17 cellular contexts compared by ENCODE assay signal in genomic region chr13:40480915-40481525, GRCh38.
DNase-seq lines count a peak whose midpoint lies in the region; ATAC-seq and TF ChIP-seq lines count a peak whose summit lies in the region.
"Had no signal": no experiment of that assay in that cellular context is flagged by ENCODE, and none has a peak within 500 bp of the region (broad histone marks: within the 10 kb centered on the region; RNA-seq: fewer than 3 reads in every experiment).

No MANE protein-coding gene starts in this region.

- ATAC-seq in CD4-positive, alpha-beta T cell (ENCODE audit: poor library complexity), result no peak
- no peak for ATAC-seq in activated naive CD8-positive, alpha-beta T cell treated with anti-CD3 and anti-CD28 coated beads, Interleukin-2, amount 50 U/mL, for 24 hours
- no peak for ATAC-seq in HG03159 (IDR thresholded peaks at IDR 0.05; ENCODE audit: unreplicated experiment)

- no peaks in the 10 kb centered on the region for H3K36me3 ChIP-seq in HAP-1 (replicated peaks)
- H3K36me3 ChIP-seq: esophagus muscularis mucosa, pancreas had no signal

- POLR2A ChIA-PET in CD4-positive, alpha-beta T cell (lab: Charles Lee), result interaction anchor here (0.6 to 1.5 kb wide), 4 partner anchors 10 to 529 kb away, joined by 3 to 8 read pairs (median 3); no protein-coding TSS in a partner anchor

- no peaks in the 10 kb centered on the region for H3K9me3 ChIP-seq in CD4-positive, alpha-beta T cell (ENCODE audit: control insufficient read depth, low read length)
- no peaks in the 10 kb centered on the region for H3K9me3 ChIP-seq in HAP-1
- H3K9me3 ChIP-seq: esophagus muscularis mucosa, pancreas had no signal

- H3K4me1 Mint-ChIP-seq in CD4-positive, alpha-beta T cell (ENCODE audit: low read depth), result peaks cover 77% of the 10 kb centered on the region
- peaks cover 67% of the 10 kb centered on the region for H3K4me1 Mint-ChIP-seq in activated naive CD8-positive, alpha-beta T cell treated with anti-CD3 and anti-CD28 coated beads, Interleukin-2, amount 50 U/mL, for 24 hours
- H3K4me1 Mint-ChIP-seq in neural crest cell, result peaks cover 68% of the 10 kb centered on the region

- in situ Hi-C loops in GM13976 (cut with MboI; ENCODE audit: low sequenced_read_pairs, unreplicated experiment) (no loop called here), HAP-1 (cut with MboI; ENCODE audit: low sequenced_read_pairs) (no loop called here)

- H3K27ac ChIP-seq in CD4-positive, alpha-beta T cell (ENCODE audit: low read depth, low read length), result no peak overlapping the region
- H3K27ac ChIP-seq: esophagus muscularis mucosa had no signal

- no peaks in the 10 kb centered on the region for H3K9me3 Mint-ChIP-seq in CD4-positive, alpha-beta T cell
- peaks cover 10% of the 10 kb centered on the region for H3K9me3 Mint-ChIP-seq in activated naive CD8-positive, alpha-beta T cell treated with anti-CD3 and anti-CD28 coated beads, Interleukin-2, amount 50 U/mL, for 24 hours
- no peaks in the 10 kb centered on the region for H3K9me3 Mint-ChIP-seq in neural crest cell
- H3K9me3 Mint-ChIP-seq: brain had no signal

- H3K4me1 ChIP-seq in HAP-1, result no peaks in the 10 kb centered on the region

- no peaks in the 10 kb centered on the region for H3K27me3 Mint-ChIP-seq in CD4-positive, alpha-beta T cell
- H3K27me3 Mint-ChIP-seq in activated naive CD8-positive, alpha-beta T cell treated with anti-CD3 and anti-CD28 coated beads, Interleukin-2, amount 50 U/mL, for 24 hours, result no peaks in the 10 kb centered on the region
- no peaks in the 10 kb centered on the region for H3K27me3 Mint-ChIP-seq in neural crest cell (ENCODE audit: low read depth)

- no peaks in the 10 kb centered on the region for H3K27me3 ChIP-seq in CD4-positive, alpha-beta T cell (ENCODE audit: control insufficient read depth, insufficient read depth, low read length)
- no peaks in the 10 kb centered on the region for H3K27me3 ChIP-seq in HAP-1 (ENCODE audit: low read depth)
- H3K27me3 ChIP-seq: esophagus muscularis mucosa, pancreas had no signal

- H3K4me3 ChIP-seq in HAP-1, result no peak overlapping the region
- H3K4me3 ChIP-seq: esophagus muscularis mucosa, pancreas had no signal

- CTCF ChIA-PET in CD4-positive, alpha-beta T cell (lab: Charles Lee), result no interaction called here

- intact Hi-C loops in CD4-positive, alpha-beta T cell (cut with DNase I, micrococcal nuclease), result loop anchor here in 1 of 2 experiments (5.0 kb wide), 1 partner anchor 49 kb away; no protein-coding TSS in a partner anchor

- H3K27ac Mint-ChIP-seq in CD4-positive, alpha-beta T cell, result peak overlapping the region; percentile 94
- peak overlapping the region; percentile 61 for H3K27ac Mint-ChIP-seq in activated naive CD8-positive, alpha-beta T cell treated with anti-CD3 and anti-CD28 coated beads, Interleukin-2, amount 50 U/mL, for 24 hours
- H3K27ac Mint-ChIP-seq in neural crest cell (ENCODE audit: unreplicated experiment), result peak overlapping the region; percentile 74
- H3K27ac Mint-ChIP-seq: T-helper 1 cell treated with Interleukin-12 subunit alpha and Interleukin-12 subunit beta and Interleukin-4 antibody, amounts not matched to agents 30 μg/mL and 1 μg/mL, for 36 hours had no signal

- DNase-seq in CD4-positive, alpha-beta T cell, result no peak
- DNase-seq in GM13976 (ENCODE audit: low spot score) (peak; percentile 13), neural crest cell (ENCODE audit: low read depth, low spot score) (no peak), HAP-1 (ENCODE audit: low spot score in 2 of 2) (no peak), cerebellar nuclear complex (lab: John Stamatoyannopoulos, UW) (no peak)
- DNase-seq in activated naive CD8-positive, alpha-beta T cell treated with anti-CD3 and anti-CD28 coated beads, Interleukin-2, amount 50 U/mL, for 24 hours, result no peak
- DNase-seq: activated CD4-positive, CD25-positive, alpha-beta regulatory T cell; AML-193; Kasumi-1; NCI-H1092 treated with DMSO at 0.1 percent for 48 hours; NCI-H524; SHP77 had no signal

- H3K36me3 Mint-ChIP-seq in CD4-positive, alpha-beta T cell (ENCODE audit: low read depth), result no peaks in the 10 kb centered on the region
- no peaks in the 10 kb centered on the region for H3K36me3 Mint-ChIP-seq in activated naive CD8-positive, alpha-beta T cell treated with anti-CD3 and anti-CD28 coated beads, Interleukin-2, amount 50 U/mL, for 24 hours (ENCODE audit: low read depth)
- H3K36me3 Mint-ChIP-seq in neural crest cell (ENCODE audit: low read depth), result no peaks in the 10 kb centered on the region
- H3K36me3 Mint-ChIP-seq: brain had no signal

- H3K4me3 Mint-ChIP-seq in CD4-positive, alpha-beta T cell, result peak overlapping the region; percentile 68
- H3K4me3 Mint-ChIP-seq in activated naive CD8-positive, alpha-beta T cell treated with anti-CD3 and anti-CD28 coated beads, Interleukin-2, amount 50 U/mL, for 24 hours, result peak overlapping the region; percentile 41
- no peak overlapping the region for H3K4me3 Mint-ChIP-seq in neural crest cell
- H3K4me3 Mint-ChIP-seq: brain; T-helper 1 cell treated with Interleukin-12 subunit alpha and Interleukin-12 subunit beta and Interleukin-4 antibody, amounts not matched to agents 30 μg/mL and 1 μg/mL, for 36 hours had no signal

- no peak for TF ChIP-seq CTCF in CD4-positive, alpha-beta T cell (IDR thresholded peaks at IDR 0.05)
- TF ChIP-seq CTCF in GM13976 (IDR thresholded peaks at IDR 0.05; ENCODE audit: borderline replicate concordance, control extremely low read depth, extremely low read depth, insufficient read depth, missing control alignments) (no peak), neural crest cell (conservative IDR thresholded peaks at IDR 0.05) (no peak)
